Comparison of ENCODE assay signal across 18 cellular contexts in the genomic region with DNA sequence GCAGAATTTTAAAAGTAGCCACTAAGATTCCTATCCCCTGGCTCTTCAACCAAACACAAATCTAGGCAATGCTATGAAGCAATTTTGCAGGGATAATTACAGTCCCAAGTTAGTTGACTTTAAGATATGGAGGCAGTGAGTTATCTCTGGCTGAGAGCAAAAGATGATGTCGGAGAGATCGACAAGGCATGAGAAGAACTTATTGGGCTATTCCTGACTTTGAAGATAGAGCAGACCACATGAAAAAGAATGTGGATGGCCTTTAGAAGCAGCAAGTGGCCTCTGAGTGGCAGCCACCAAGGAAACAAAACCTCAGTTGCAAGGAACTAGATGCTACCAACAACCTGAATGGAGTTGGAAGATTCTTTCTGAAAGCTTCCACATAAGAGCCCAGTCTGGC. TPM values are rescaled to one million over a fixed set of nuclear protein-coding genes. Genes with fewer than 3 reads are reported as not detected.
DNase-seq lines count a peak whose midpoint lies in the region; ATAC-seq, FAIRE-seq and TF ChIP-seq lines count a peak whose summit lies in the region.
"Had no signal": no experiment of that assay in that cellular context is flagged by ENCODE, and none has a peak within 500 bp of the region (broad histone marks: within the 10 kb centered on the region; RNA-seq: fewer than 3 reads in every experiment).

No MANE protein-coding gene starts in this region.

- H2BK15ac ChIP-seq in H1 (ENCODE audit: low read length) = no peak overlapping the region

- no TSS peak for BruUV-seq in Caco-2 (replicated peaks; lab: Mats Ljungman, UMichigan)

- intact Hi-C loops in Caco-2 (cut with micrococcal nuclease; ENCODE audit: unreplicated experiment) (loop anchor here (1.0 to 2.0 kb wide), 3 partner anchors 16 to 60 kb away; no protein-coding TSS in a partner anchor), Right ventricle myocardium superior (cut with DNase I) (no loop called here)

- H4K20me1 ChIP-seq in H1 (replicated peaks in 1 of 2; ENCODE audit: control insufficient read depth in 1 of 2, insufficient read depth in 2 of 2, low read length in 2 of 2) = no peaks in the 10 kb centered on the region

- DNase-seq in Caco-2 (peak; percentile 63 to 68), OCI-M1 (lab: John Stamatoyannopoulos, UW) (peak; percentile 16), H1 (ENCODE audit: low read depth in 1 of 2, low spot score in 2 of 2) (no peak), trophoblast cell (peak; percentile 60 to 93), NCI-H2227 treated with DMSO at 0.1 percent for 48 hours (lab: John Stamatoyannopoulos, UW) (no peak), Right ventricle myocardium superior (no peak)
- DNase-seq: CD8-positive, alpha-beta T cell; COR-L47; DND-41; GDM1 had no signal

- H2BK120ac ChIP-seq in H1 (replicated peaks; ENCODE audit: low read depth, low read length) (no peak overlapping the region), trophoblast cell (ENCODE audit: insufficient read depth, low read length, poor library complexity) (peak overlapping the region; percentile 20)

- H3K9ac ChIP-seq in H1 (replicated peaks in 1 of 4; ENCODE audit: extremely low read depth in 1 of 4, low read depth in 3 of 4, low read length in 3 of 4) (no peak overlapping the region), trophoblast cell (ENCODE audit: low read length) (no peak overlapping the region)

- TF ChIP-seq RAD21 in H1 (IDR thresholded peaks at IDR 0.05 in 1 of 2, conservative IDR thresholded peaks at IDR 0.05 in 1 of 2; ENCODE audit: low read depth in 2 of 2, low read length in 2 of 2) = no peak

- H3K4me3 Mint-ChIP-seq in Caco-2 (ENCODE audit: unreplicated experiment) = peak overlapping the region; percentile 18
- H3K4me3 Mint-ChIP-seq: CD14-positive monocyte; CD8-positive, alpha-beta T cell; IgD-negative memory B cell had no signal

- TF ChIP-seq EP300 in H1 (IDR thresholded peaks at IDR 0.05; ENCODE audit: borderline replicate concordance in 1 of 2, low read depth in 2 of 2, low read length in 2 of 2) = no peak

- TF ChIP-seq CTCF in Caco-2 (IDR thresholded peaks at IDR 0.05; ENCODE audit: insufficient read depth in 1 of 2, low read depth in 1 of 2, low read length in 1 of 2, severe bottlenecking in 1 of 2, unreplicated experiment in 1 of 2) (no peak), H1 (IDR thresholded peaks at IDR 0.05; ENCODE audit: control extremely low read depth in 1 of 3, insufficient read depth in 1 of 3, low read depth in 1 of 3, low read length in 3 of 3) (no peak)

- 40% methylated on average over 2 of the region's 2 CpGs; no CpG with 5 or more reads in 1 of the 2 experiments for WGBS in H1 (ENCODE audit: extremely low coverage in 1 of 2, insufficient coverage in 1 of 2, insufficient read length in 1 of 2, insufficient replicate concordance in 2 of 2, low coverage in 1 of 2, low lambda C conversion rate in 2 of 2, missing lambda C conversion rate in 1 of 2), 2 experiments
- WGBS in trophoblast cell (ENCODE audit: extremely low coverage, insufficient coverage, insufficient read length) = no CpG with 5 or more reads among the region's 2 CpGs

- H3K9me3 ChIP-seq in Caco-2 (no peaks in the 10 kb centered on the region), H1 (ENCODE audit: insufficient read depth in 2 of 2, low read depth in 1 of 2, low read length in 1 of 2) (no peaks in the 10 kb centered on the region), trophoblast cell (ENCODE audit: insufficient read depth, low read depth, low read length) (no peaks in the 10 kb centered on the region)

- H3K4ac ChIP-seq in H1 (replicated peaks; ENCODE audit: insufficient read length, low read depth, low read length) (no peak overlapping the region), trophoblast cell (ENCODE audit: low read depth, low read length) (no peak overlapping the region)

- H3K36me3 Mint-ChIP-seq in Caco-2 (ENCODE audit: insufficient read depth, unreplicated experiment) = peaks cover 6% of the 10 kb centered on the region
- H3K36me3 Mint-ChIP-seq: CD14-positive monocyte; CD8-positive, alpha-beta T cell; IgD-negative memory B cell had no signal

- H3K36me3 ChIP-seq in Caco-2 (ENCODE audit: control insufficient read depth, insufficient read depth, low read length) (no peaks in the 10 kb centered on the region), H1 (ENCODE audit: control insufficient read depth in 2 of 4, insufficient read depth in 4 of 4, low read length in 3 of 4) (no peaks in the 10 kb centered on the region), trophoblast cell (ENCODE audit: control insufficient read depth in 1 of 2, insufficient read depth in 2 of 2, low read length in 2 of 2) (no peaks in the 10 kb centered on the region)

- no peak overlapping the region for H3K56ac ChIP-seq in H1 (replicated peaks; ENCODE audit: insufficient read length, low read depth, low read length)

- no peak for TF ChIP-seq POLR2A in H1 (IDR thresholded peaks at IDR 0.05; ENCODE audit: control extremely low read depth in 1 of 2, low read depth in 2 of 2, low read length in 2 of 2)
- TF ChIP-seq POLR2A in GM18505 (IDR thresholded peaks at IDR 0.05; ENCODE audit: borderline replicate concordance, extremely low read depth, insufficient read depth, insufficient read length) = no peak

- H2AK5ac ChIP-seq in H1 (ENCODE audit: low read depth, low read length) = no peak overlapping the region
- no peak overlapping the region for H2AK5ac ChIP-seq in trophoblast cell (ENCODE audit: low read length)

- H4K8ac ChIP-seq in H1 (ENCODE audit: extremely low read depth, insufficient read depth, low read length) (no peak overlapping the region), trophoblast cell (ENCODE audit: low read depth, low read length) (no peak overlapping the region)

- peak overlapping the region; percentile 73 for H3K27ac Mint-ChIP-seq in Caco-2 (ENCODE audit: unreplicated experiment)
- H3K27ac Mint-ChIP-seq: CD8-positive, alpha-beta T cell; IgD-negative memory B cell had no signal

- no peak overlapping the region for H4K12ac ChIP-seq in trophoblast cell (ENCODE audit: low read depth, low read length)

- H2AFZ ChIP-seq in H1 (ENCODE audit: low read length) (peak overlapping the region; percentile 10; the same call in 1 of the 2 replicates), trophoblast cell (ENCODE audit: insufficient read depth, low read length, poor library complexity) (no peak overlapping the region)

- H3K79me2 ChIP-seq in H1 (ENCODE audit: control insufficient read depth in 1 of 2, insufficient read depth in 2 of 2, low read length in 2 of 2) (no peaks in the 10 kb centered on the region), trophoblast cell (ENCODE audit: control insufficient read depth, insufficient read depth, low read length, poor library complexity) (no peaks in the 10 kb centered on the region)

- H3K4me3 ChIP-seq in Caco-2 (ENCODE audit: low read depth, low read length) = no peak overlapping the region
- H3K4me3 ChIP-seq in H1 (ENCODE audit: extremely low read depth in 1 of 4, insufficient read depth in 2 of 4, low read depth in 3 of 4, low read length in 4 of 4) = no peak overlapping the region
- H3K4me3 ChIP-seq in trophoblast cell (ENCODE audit: low read depth, low read length) = no peak overlapping the region

- H3K23ac ChIP-seq in H1 (ENCODE audit: insufficient read length) = no peak overlapping the region
- H3K23ac ChIP-seq in trophoblast cell (ENCODE audit: low read length) = no peak overlapping the region

- H3K79me1 ChIP-seq in H1 (ENCODE audit: low read depth, low read length) = no peaks in the 10 kb centered on the region
- H3K79me1 ChIP-seq in trophoblast cell (ENCODE audit: low read length) = peaks cover 3% of the 10 kb centered on the region

- POLR2A ChIA-PET in Caco-2 (lab: Charles Lee) = no interaction called here
- POLR2A ChIA-PET in H1 (lab: Charles Lee; ENCODE audit: partially characterized antibody) = no interaction called here

- CTCF ChIA-PET in Caco-2 (lab: Charles Lee) = no interaction called here
- CTCF ChIA-PET in H1 (lab: Charles Lee; ENCODE audit: partially characterized antibody) = interaction anchor here (1.2 kb wide), 1 partner anchor 251 kb away, joined by 3 read pairs; the partner anchor contains the start of genes CAMKMT and PREPL

- H2BK20ac ChIP-seq in H1 (ENCODE audit: low read length) = peak overlapping the region; percentile 62; the same call in 1 of the 2 replicates

- no peak overlapping the region for H4K5ac ChIP-seq in H1 (ENCODE audit: insufficient read length, low read depth, low read length)

- no peak overlapping the region for H3K27ac ChIP-seq in H1 (ENCODE audit: low read depth, low read length)
- peak overlapping the region; percentile 79 for H3K27ac ChIP-seq in trophoblast cell (ENCODE audit: low read depth, low read length)
- H3K27ac ChIP-seq: 22Rv1 had no signal

- H2BK12ac ChIP-seq in H1 (ENCODE audit: low read depth, low read length) (no peak overlapping the region), trophoblast cell (ENCODE audit: low read length) (no peak overlapping the region)

- peaks cover 10% of the 10 kb centered on the region for H3K9me3 Mint-ChIP-seq in Caco-2 (ENCODE audit: unreplicated experiment)
- H3K9me3 Mint-ChIP-seq: CD8-positive, alpha-beta T cell; IgD-negative memory B cell had no signal

- no peak overlapping the region; the same call in 1 of the 2 replicates for H2BK5ac ChIP-seq in H1 (ENCODE audit: low read depth, low read length)
- H2BK5ac ChIP-seq in trophoblast cell (ENCODE audit: low read depth, low read length, poor library complexity) = no peak overlapping the region

- H3K27me3 ChIP-seq in Caco-2 (replicated peaks; ENCODE audit: control insufficient read depth, insufficient read depth, low read length) (no peaks in the 10 kb centered on the region), H1 (replicated peaks in 1 of 4; ENCODE audit: control insufficient read depth in 3 of 4, extremely low read depth in 1 of 4, insufficient read depth in 3 of 4, low read length in 3 of 4) (no peaks in the 10 kb centered on the region), trophoblast cell (ENCODE audit: insufficient read depth, low read length) (no peaks in the 10 kb centered on the region)

- no peak overlapping the region for H4K91ac ChIP-seq in H1 (replicated peaks; ENCODE audit: insufficient read length, low read length)
- peak overlapping the region; percentile 51 for H4K91ac ChIP-seq in trophoblast cell (ENCODE audit: low read depth, low read length)

- peaks cover 43% of the 10 kb centered on the region for H3K4me1 ChIP-seq in Caco-2
- H3K4me1 ChIP-seq in H1 (replicated peaks in 1 of 4; ENCODE audit: control insufficient read depth in 3 of 4, insufficient read depth in 4 of 4, low read length in 3 of 4) = no peaks in the 10 kb centered on the region
- no peaks in the 10 kb centered on the region for H3K4me1 ChIP-seq in trophoblast cell (ENCODE audit: control insufficient read depth in 1 of 2, insufficient read depth in 2 of 2, low read length in 2 of 2)

- no peak for ATAC-seq in GM18505 (IDR thresholded peaks at IDR 0.05; ENCODE audit: unreplicated experiment)
- ATAC-seq in Right ventricle myocardium superior (ENCODE audit: poor library complexity) = no peak
- ATAC-seq: CD8-positive, alpha-beta T cell; HCT116 had no signal

- no peaks in the 10 kb centered on the region; the same call in 1 of the 2 replicates for H3K23me2 ChIP-seq in H1 (ENCODE audit: low read depth, low read length)

- peaks cover 19% of the 10 kb centered on the region for H3K4me1 Mint-ChIP-seq in Caco-2 (ENCODE audit: low read depth, unreplicated experiment)

- no peak overlapping the region for H3K14ac ChIP-seq in H1 (ENCODE audit: insufficient read length)
- H3K14ac ChIP-seq in trophoblast cell (ENCODE audit: low read length) = no peak overlapping the region

- H3K4me2 ChIP-seq in H1 (ENCODE audit: insufficient read depth in 1 of 2, low read depth in 2 of 2, low read length in 2 of 2) (no peak overlapping the region), trophoblast cell (ENCODE audit: low read length) (no peak overlapping the region)

- H3K27me3 Mint-ChIP-seq in Caco-2 (ENCODE audit: insufficient read depth, unreplicated experiment) = no peaks in the 10 kb centered on the region
- H3K27me3 Mint-ChIP-seq: IgD-negative memory B cell had no signal

- no peak for FAIRE-seq in H1 (lab: Jason Lieb, UNC)
- FAIRE-seq: GM12892, GM19239, H54 had no signal

- H3K18ac ChIP-seq in H1 (ENCODE audit: extremely low read depth, low read length) (no peak overlapping the region), trophoblast cell (ENCODE audit: low read length) (no peak overlapping the region)

RNA-seq across cellular contexts. Expression of gene PPM1B, which starts 58.2 kb away (rescaled TPM):
- total RNA-seq in Caco-2 (2022) (82.9 and 85.4 TPM in 2 replicates), Right ventricle myocardium superior (54.8 TPM)
- 126 TPM in 2 replicates for total RNA-seq in H1 (2021; fragmentation: NEBNext Ultra II Directional; extraction: Animal tissue kit (Norgen Biotek cat#: 25700))
- polyA plus RNA-seq in H1 (2011; rRNA removed) = 33.3 and 43.6 TPM in 2 replicates
- polyA plus RNA-seq in H1 (2011; cell fraction: cytosol; rRNA removed) = 73.1 TPM
- polyA plus RNA-seq in H1 (2011; cell fraction: nucleus; rRNA removed) = 18.1 TPM
- 111 to 178 TPM (median 130 TPM) in 4 replicates for polyA plus RNA-seq in H1 (2012, experiment 1 of 2)
- polyA plus RNA-seq in H1 (2012, experiment 2 of 2) = 10.8 TPM
- 81.3 TPM for polyA plus RNA-seq in H1 (2013, experiment 1 of 2)
- 79.6 TPM for polyA plus RNA-seq in H1 (2013, experiment 2 of 2)
- 134 and 140 TPM in 2 replicates for polyA minus RNA-seq in H1 (2011; rRNA and poly(A)+ RNA removed)
- polyA minus RNA-seq in H1 (2011; cell fraction: cytosol; rRNA and poly(A)+ RNA removed) = 99.5 TPM
- polyA minus RNA-seq in H1 (2011; cell fraction: nucleus; rRNA and poly(A)+ RNA removed) = 116 TPM
- polyA plus RNA-seq in trophoblast cell (2013) = 257 and 270 TPM in 2 replicates

Comparison
In these comparisons a context has a peak if more than half of its experiments do, and no peak if none do; other contexts are left out.
1. DNase-seq: peak in Caco-2 (2 of 2), OCI-M1 (single experiment) and trophoblast cell (2 of 2); none in H1 (0 of 2), NCI-H2227 treated with DMSO at 0.1 percent for 48 hours (single experiment) and Right ventricle myocardium superior (single experiment).